Comparison of ENCODE assay signal across 26 cellular contexts in genomic region chr2:2635025-2635528, GRCh38.
"Had no signal": no experiment of that assay in that cellular context is flagged by ENCODE, and none has a peak within 500 bp of the region (broad histone marks: within the 10 kb centered on the region; RNA-seq: fewer than 3 reads in every experiment).

No MANE protein-coding gene starts in this region.

- ATAC-seq: activated CD4-positive, alpha-beta T cell treated with anti-CD3 and anti-CD28 coated beads for 36 hours; activated CD8-positive, alpha-beta memory T cell treated with anti-CD3 and anti-CD28 coated beads, Interleukin-2, amount 10 ng/mL, durations not matched to agents 7 days and 5 days; activated CD8-positive, alpha-beta T cell treated with anti-CD3 and anti-CD28 coated beads, Interleukin-2, amount 10 ng/mL, durations not matched to agents 7 days and 5 days; activated naive CD8-positive, alpha-beta T cell treated with anti-CD3 and anti-CD28 coated beads, Interleukin-2, amount 50 U/mL, for 24 hours; body of pancreas; esophagus mucosa; foreskin keratinocyte; gastrocnemius medialis had no signal

- DNase-seq: activated CD4-positive, alpha-beta memory T cell treated with anti-CD3 and anti-CD28 coated beads for 36 hours; activated CD4-positive, alpha-beta T cell treated with anti-CD3 and anti-CD28 coated beads for 36 hours; activated CD4-positive, alpha-beta T cell treated with anti-CD3 and anti-CD28 coated beads, Interleukin-2, amount 10 ng/mL, durations not matched to agents 24 days and 14 days; activated CD4-positive, CD25-positive, alpha-beta regulatory T cell; activated CD4-positive, CD25-positive, alpha-beta regulatory T cell treated with anti-CD3 and anti-CD28 coated beads, Interleukin-2, amount 50 U/mL, for 72 hours; activated CD8-positive, alpha-beta memory T cell treated with anti-CD3 and anti-CD28 coated beads, Interleukin-2, amount 10 ng/mL, durations not matched to agents 7 days and 5 days; activated CD8-positive, alpha-beta memory T cell treated with anti-CD3 and anti-CD28 coated beads, Interleukin-2, amount 50 U/mL, for 4 hours; activated effector memory CD4-positive, alpha-beta T cell treated with anti-CD3 and anti-CD28 coated beads, Interleukin-2, amount 50 U/mL, for 16 hours; activated naive CD4-positive, alpha-beta T cell treated with anti-CD3 and anti-CD28 coated beads for 36 hours; activated naive CD8-positive, alpha-beta T cell treated with anti-CD3 and anti-CD28 coated beads for 36 hours; activated naive CD8-positive, alpha-beta T cell treated with anti-CD3 and anti-CD28 coated beads, Interleukin-2, amount 50 U/mL, for 24 hours; activated T-cell treated with anti-CD3 and anti-CD28 coated beads, Interleukin-2, amount 50 U/mL, for 1 hour; activated T-cell treated with anti-CD3 and anti-CD28 coated beads, Interleukin-2, amount 50 U/mL, for 48 hours; adrenal gland; amygdala; aorta; body of pancreas; caudate nucleus; effector CD8-positive, alpha-beta T cell; foreskin keratinocyte; gastrocnemius medialis; glutamatergic neuron; T-helper 2 cell had no signal

- H3K4me1 ChIP-seq: adrenal gland, body of pancreas, foreskin keratinocyte, gastrocnemius medialis had no signal

- H3K36me3 ChIP-seq: adrenal gland, gastrocnemius medialis had no signal

- FAIRE-seq: colon had no signal

- H3K9me3 ChIP-seq: adrenal gland, body of pancreas, gastrocnemius medialis had no signal

- H3K27me3 ChIP-seq: adrenal gland, body of pancreas, gastrocnemius medialis had no signal

- H3K4me3 ChIP-seq: adrenal gland, body of pancreas, gastrocnemius medialis had no signal

- H3K27ac ChIP-seq: adrenal gland, body of pancreas, foreskin keratinocyte, gastrocnemius medialis had no signal
